In the genomic region with DNA sequence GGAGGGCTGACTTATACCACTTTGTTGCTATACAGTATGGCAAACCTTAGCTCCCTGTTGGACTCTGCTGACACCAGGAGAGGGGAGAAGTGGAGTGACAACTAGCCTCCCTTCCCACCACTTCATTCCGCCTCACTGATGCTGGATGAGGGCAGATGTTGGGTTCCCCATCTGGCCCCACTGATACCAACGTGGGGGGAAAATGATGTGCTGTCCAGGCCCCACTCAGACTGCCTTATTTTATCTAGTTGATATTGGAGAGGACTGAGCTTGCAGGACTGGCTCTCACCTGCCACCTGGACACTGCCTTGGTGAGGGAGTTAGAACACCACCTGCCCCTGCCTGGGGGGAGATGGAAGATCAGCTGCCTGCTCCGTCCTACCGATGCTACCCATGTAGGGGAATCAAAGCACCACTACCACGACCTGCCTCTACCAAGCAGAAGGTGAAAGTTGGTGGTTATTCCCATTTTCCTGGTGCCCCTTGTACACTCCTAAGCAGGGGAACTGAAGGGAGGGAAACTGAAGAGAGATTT, we compare ENCODE assay signal across 22 cellular contexts.
"Had no signal": no experiment of that assay in that cellular context is flagged by ENCODE, and none has a peak within 500 bp of the region (broad histone marks: within the 10 kb centered on the region; RNA-seq: fewer than 3 reads in every experiment).

No MANE protein-coding gene starts in this region.

- DNase-seq: erythroblast; foreskin melanocyte; head of caudate nucleus; kidney glomerular epithelial cell; mammary epithelial cell; mucosa of descending colon; natural killer cell; ovary; sigmoid colon; stimulated activated CD4-positive, alpha-beta T cell treated with anti-CD3 and anti-CD28 coated beads, Interleukin-4, amount 100 ng/mL, for 4 hours; stimulated activated naive B cell treated with anti-CD40 and anti-IgM and Interleukin-4, amounts not matched to agents 10 μg/mL and 1 μg/mL and 100 μg/mL, for 72 hours; stimulated activated naive CD8-positive, alpha-beta T cell treated with anti-CD3 and anti-CD28 coated beads, Interleukin-15, amount 100 ng/mL, for 72 hours; testis; upper lobe of right lung had no signal

- H3K9me3 ChIP-seq: mucosa of descending colon, ovary, right atrium auricular region, sigmoid colon, testis, tibial nerve, upper lobe of right lung, vagina had no signal

- H3K27me3 ChIP-seq: hepatocyte, ovary, right atrium auricular region, sigmoid colon, testis, tibial nerve, upper lobe of right lung, vagina had no signal

- H3K27ac Mint-ChIP-seq: dendritic cell treated with granulocyte-macrophage colony-stimulating factor and Interleukin-4, amounts not matched to agents 40 ng/mL and 50 ng/mL, for 4 days; natural killer cell; stimulated activated naive B cell treated with anti-CD40 and anti-IgM and Interleukin-4, amounts not matched to agents 10 μg/mL and 1 μg/mL and 100 μg/mL, for 72 hours; stimulated activated naive CD8-positive, alpha-beta T cell treated with anti-CD3 and anti-CD28 coated beads, Interleukin-15, amount 100 ng/mL, for 72 hours had no signal

- H3K36me3 ChIP-seq: ovary, right atrium auricular region, sigmoid colon, tibial nerve, upper lobe of right lung, vagina had no signal

- H3K9me3 Mint-ChIP-seq: dendritic cell treated with granulocyte-macrophage colony-stimulating factor and Interleukin-4, amounts not matched to agents 40 ng/mL and 50 ng/mL, for 4 days; natural killer cell; neural crest cell; stimulated activated naive B cell treated with anti-CD40 and anti-IgM and Interleukin-4, amounts not matched to agents 10 μg/mL and 1 μg/mL and 100 μg/mL, for 72 hours; stimulated activated naive CD8-positive, alpha-beta T cell treated with anti-CD3 and anti-CD28 coated beads, Interleukin-15, amount 100 ng/mL, for 72 hours had no signal

- H3K4me1 Mint-ChIP-seq: natural killer cell; neural crest cell; stimulated activated naive CD8-positive, alpha-beta T cell treated with anti-CD3 and anti-CD28 coated beads, Interleukin-15, amount 100 ng/mL, for 72 hours had no signal

- H3K4me3 Mint-ChIP-seq: dendritic cell treated with granulocyte-macrophage colony-stimulating factor and Interleukin-4, amounts not matched to agents 40 ng/mL and 50 ng/mL, for 4 days; natural killer cell; neural crest cell; stimulated activated naive B cell treated with anti-CD40 and anti-IgM and Interleukin-4, amounts not matched to agents 10 μg/mL and 1 μg/mL and 100 μg/mL, for 72 hours; stimulated activated naive CD8-positive, alpha-beta T cell treated with anti-CD3 and anti-CD28 coated beads, Interleukin-15, amount 100 ng/mL, for 72 hours had no signal

- H3K27ac ChIP-seq: hepatocyte, ovary, right atrium auricular region, sigmoid colon, skin epidermis, testis, tibial nerve, upper lobe of right lung, vagina had no signal

- H3K4me3 ChIP-seq: hepatocyte, mucosa of descending colon, ovary, right atrium auricular region, sigmoid colon, skin epidermis, testis, tibial nerve, upper lobe of right lung, vagina had no signal

- FAIRE-seq: endothelial cell of umbilical vein had no signal

- H3K36me3 Mint-ChIP-seq: natural killer cell; stimulated activated naive B cell treated with anti-CD40 and anti-IgM and Interleukin-4, amounts not matched to agents 10 μg/mL and 1 μg/mL and 100 μg/mL, for 72 hours had no signal
